Comparison of ENCODE assay signal across 14 cellular contexts in the genomic region with DNA sequence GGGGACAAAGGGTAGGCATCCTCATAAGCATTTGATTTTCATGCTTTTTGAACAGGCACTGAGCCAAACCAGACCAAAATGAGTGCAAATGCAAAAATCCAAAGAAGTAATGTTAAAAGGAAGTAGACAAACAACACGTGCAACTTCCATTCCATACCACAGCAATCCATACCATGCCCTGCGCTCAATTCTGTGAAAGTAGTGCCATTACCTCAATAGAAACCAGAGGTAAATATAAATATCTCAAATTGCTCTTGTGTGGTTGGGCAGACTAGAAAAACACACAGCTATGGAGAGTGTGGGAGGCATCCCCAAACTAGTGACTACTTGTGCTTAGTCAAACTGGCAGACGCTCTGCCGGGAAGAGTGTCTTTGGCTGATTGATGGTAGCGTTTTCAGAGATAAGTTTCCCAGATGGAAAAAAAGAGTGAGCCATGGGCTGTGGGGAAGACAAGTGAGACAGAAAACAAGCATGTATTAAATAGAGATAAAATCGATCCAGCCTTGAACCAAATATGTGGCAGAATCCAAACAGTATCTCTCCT.
A peak's percentile ranks its signal among the peaks of the same experiment; 100 is the strongest.
DNase-seq lines count a peak whose midpoint lies in the region; ATAC-seq and FAIRE-seq lines count a peak whose summit lies in the region.
"Had no signal": no experiment of that assay in that cellular context is flagged by ENCODE, and none has a peak within 500 bp of the region (broad histone marks: within the 10 kb centered on the region; RNA-seq: fewer than 3 reads in every experiment).

No MANE protein-coding gene starts in this region.

- FAIRE-seq in RCC 7860 (lab: Jason Lieb, UNC): peak; percentile 93
- FAIRE-seq: TTC549 had no signal

- peaks cover 81% of the 10 kb centered on the region for H3K4me1 ChIP-seq in Karpas-422 (ENCODE audit: low read length)
- H3K4me1 ChIP-seq in effector memory CD4-positive, alpha-beta T cell (ENCODE audit: control insufficient read depth, insufficient read depth, low read length, poor library complexity, severe bottlenecking): no peaks in the 10 kb centered on the region
- H3K4me1 ChIP-seq: uterus had no signal

- no peak overlapping the region for H2AFZ ChIP-seq in Karpas-422 (ENCODE audit: low read length)

- peaks cover 32% of the 10 kb centered on the region; the same call in 1 of the 2 replicates for H4K20me1 ChIP-seq in Karpas-422 (ENCODE audit: insufficient read depth, low read depth, low read length)

- H3K9me3 ChIP-seq in Karpas-422 (ENCODE audit: low read length): no peaks in the 10 kb centered on the region
- H3K9me3 ChIP-seq in effector memory CD4-positive, alpha-beta T cell (ENCODE audit: control insufficient read depth, low read length): no peaks in the 10 kb centered on the region
- H3K9me3 ChIP-seq: spleen, uterus had no signal

- peaks cover 16% of the 10 kb centered on the region for H3K36me3 ChIP-seq in Karpas-422 (ENCODE audit: insufficient read depth, low read length)
- no peaks in the 10 kb centered on the region for H3K36me3 ChIP-seq in effector memory CD4-positive, alpha-beta T cell (ENCODE audit: control insufficient read depth, insufficient read depth, low read length)
- H3K36me3 ChIP-seq: spleen, uterus had no signal

- DNase-seq in DMS153 treated with DMSO at 0.1 percent for 48 hours (lab: John Stamatoyannopoulos, UW; ENCODE audit: unreplicated experiment): peak; percentile 95
- peak; percentile 84 for DNase-seq in Karpas-422
- peak; percentile 80 for DNase-seq in RCC 7860 (ENCODE audit: low spot score)
- DNase-seq in glomerular visceral epithelial cell (ENCODE audit: extremely low spot score): peak; percentile 63
- DNase-seq in head of caudate nucleus: no peak
- DNase-seq in effector memory CD4-positive, alpha-beta T cell: no peak
- DNase-seq: naive B cell, OCI-M1, spleen had no signal

- H3K9ac ChIP-seq in Karpas-422 (ENCODE audit: low read length): peak overlapping the region; percentile 88

- ATAC-seq in HG02642 (IDR thresholded peaks at IDR 0.05; ENCODE audit: poor library complexity, unreplicated experiment) (no peak), HG03521 (IDR thresholded peaks at IDR 0.05; ENCODE audit: unreplicated experiment) (no peak)

- H3K9me2 ChIP-seq in Karpas-422 (replicated peaks; ENCODE audit: insufficient read depth, low read length): no peaks in the 10 kb centered on the region

- H3K27me3 ChIP-seq in Karpas-422 (ENCODE audit: low read length): no peaks in the 10 kb centered on the region
- no peaks in the 10 kb centered on the region for H3K27me3 ChIP-seq in effector memory CD4-positive, alpha-beta T cell (replicated peaks; ENCODE audit: control insufficient read depth, insufficient read depth, low read length, poor library complexity, severe bottlenecking)
- H3K27me3 ChIP-seq: uterus had no signal

- peaks cover 28% of the 10 kb centered on the region for H3K79me2 ChIP-seq in Karpas-422 (ENCODE audit: low read length)

- peak overlapping the region; percentile 86 for H3K4me2 ChIP-seq in Karpas-422 (ENCODE audit: low read depth, low read length, poor library complexity, severe bottlenecking)

- intact Hi-C loops in head of caudate nucleus (cut with DNase I): no loop called here

- H3K27ac ChIP-seq in Karpas-422 (ENCODE audit: low read length): peak overlapping the region; percentile 97
- no peak overlapping the region for H3K27ac ChIP-seq in effector memory CD4-positive, alpha-beta T cell (ENCODE audit: insufficient read depth, low read length, poor library complexity, severe bottlenecking)
- H3K27ac ChIP-seq: epithelial cell of prostate, spleen, uterus had no signal

- H3K4me3 ChIP-seq in Karpas-422 (ENCODE audit: low read length): peak overlapping the region; percentile 78
- no peak overlapping the region for H3K4me3 ChIP-seq in effector memory CD4-positive, alpha-beta T cell (ENCODE audit: insufficient read depth, low read depth, low read length, poor library complexity, severe bottlenecking)
- H3K4me3 ChIP-seq: spleen, uterus had no signal

Comparison
In these comparisons a context has a peak if more than half of its experiments do, and no peak if none do; other contexts are left out.
1. DNase-seq: peak in DMS153 treated with DMSO at 0.1 percent for 48 hours (single experiment), Karpas-422 (single experiment), RCC 7860 (single experiment) and glomerular visceral epithelial cell (single experiment); none in head of caudate nucleus (0 of 42) and effector memory CD4-positive, alpha-beta T cell (0 of 3).